In genomic region chr10:93115661-93116383, GRCh38 we compare ENCODE assay signal across 7 cellular contexts. TPM values are rescaled to one million over a fixed set of nuclear protein-coding genes. Genes with fewer than 3 reads are reported as not detected.
A peak's percentile ranks its signal among the peaks of the same experiment; 100 is the strongest.
DNase-seq lines count a peak whose midpoint lies in the region; ATAC-seq, FAIRE-seq and TF ChIP-seq lines count a peak whose summit lies in the region.

No MANE protein-coding gene starts in this region.

- no peaks in the 10 kb centered on the region for H3K36me3 ChIP-seq in Peyer's patch
- H3K36me3 ChIP-seq in trophoblast cell (ENCODE audit: control insufficient read depth in 1 of 2, insufficient read depth in 2 of 2, low read length in 2 of 2) = no peaks in the 10 kb centered on the region

- H3K23ac ChIP-seq in trophoblast cell (ENCODE audit: low read length) = no peak overlapping the region

- H3K79me1 ChIP-seq in trophoblast cell (ENCODE audit: low read length) = peaks cover 9% of the 10 kb centered on the region

- H3K14ac ChIP-seq in trophoblast cell (ENCODE audit: low read length) = no peak overlapping the region

- peak overlapping the region; percentile 42 for H4K8ac ChIP-seq in trophoblast cell (ENCODE audit: low read depth, low read length)

- H3K27ac ChIP-seq in Peyer's patch (no peak overlapping the region), trophoblast cell (ENCODE audit: low read depth, low read length) (no peak overlapping the region)

- no peak overlapping the region for H3K18ac ChIP-seq in trophoblast cell (ENCODE audit: low read length)

- H2AFZ ChIP-seq in trophoblast cell (ENCODE audit: insufficient read depth, low read length, poor library complexity) = no peak overlapping the region

- peak overlapping the region; percentile 36 for H4K91ac ChIP-seq in trophoblast cell (ENCODE audit: low read depth, low read length)

- peak overlapping the region; percentile 74 for H2BK120ac ChIP-seq in trophoblast cell (ENCODE audit: insufficient read depth, low read length, poor library complexity)

- no CpG with 5 or more reads among the region's 4 CpGs for WGBS in trophoblast cell (ENCODE audit: extremely low coverage, insufficient coverage, insufficient read length)

- peak; percentile 65 for ATAC-seq in HG03108 (IDR thresholded peaks at IDR 0.05; ENCODE audit: unreplicated experiment)

- H3K4ac ChIP-seq in trophoblast cell (ENCODE audit: low read depth, low read length) = no peak overlapping the region

- no peak overlapping the region for H3K9ac ChIP-seq in trophoblast cell (ENCODE audit: low read length)

- H3K9me3 ChIP-seq in Peyer's patch (no peaks in the 10 kb centered on the region), trophoblast cell (ENCODE audit: insufficient read depth, low read depth, low read length) (peaks cover 2% of the 10 kb centered on the region)

- H3K4me1 ChIP-seq in Peyer's patch (no peaks in the 10 kb centered on the region), trophoblast cell (ENCODE audit: control insufficient read depth in 1 of 2, insufficient read depth in 2 of 2, low read length in 2 of 2) (peaks cover 0 to 9% of the 10 kb centered on the region in 2 experiments)

- no peak overlapping the region for H4K12ac ChIP-seq in trophoblast cell (ENCODE audit: low read depth, low read length)

- H3K79me2 ChIP-seq in trophoblast cell (ENCODE audit: control insufficient read depth, insufficient read depth, low read length, poor library complexity) = no peaks in the 10 kb centered on the region

- H2AK5ac ChIP-seq in trophoblast cell (ENCODE audit: low read length) = peak overlapping the region; percentile 35

- H2BK12ac ChIP-seq in trophoblast cell (ENCODE audit: low read length) = peak overlapping the region; percentile 37

- H3K4me3 ChIP-seq in Peyer's patch = no peak overlapping the region
- H3K4me3 ChIP-seq in foreskin fibroblast (ENCODE audit: low read depth in 1 of 2, low read length in 2 of 2) = no peak overlapping the region
- H3K4me3 ChIP-seq in trophoblast cell (ENCODE audit: low read depth, low read length) = no peak overlapping the region

- H2BK5ac ChIP-seq in trophoblast cell (ENCODE audit: low read depth, low read length, poor library complexity) = peak overlapping the region; percentile 12

- DNase-seq in GM12892 (ENCODE audit: insufficient read length) = peak; percentile 43
- DNase-seq in Peyer's patch = peak; percentile 66 to 86 (median 70)
- peak; percentile 79 to 83 for DNase-seq in activated T-cell treated with anti-CD3 and anti-CD28 coated beads, Interleukin-2, amount 50 U/mL, for 48 hours
- DNase-seq in foreskin fibroblast = peak; percentile 18 to 69
- peak; percentile 58 to 76 for DNase-seq in trophoblast cell
- DNase-seq in urothelium cell line (ENCODE audit: low spot score) = peak; percentile 35

- FAIRE-seq in GM12892 (lab: Jason Lieb, UNC) (no peak), urothelium cell line (lab: Jason Lieb, UNC) (no peak)

- no peak for TF ChIP-seq POLR2A in GM12892 (IDR thresholded peaks at IDR 0.05; ENCODE audit: low read depth, low read length)
- TF ChIP-seq POLR2A in Peyer's patch (IDR thresholded peaks at IDR 0.05) = no peak

- H3K27me3 ChIP-seq in Peyer's patch (no peaks in the 10 kb centered on the region), trophoblast cell (ENCODE audit: insufficient read depth, low read length) (no peaks in the 10 kb centered on the region)

- no peak overlapping the region for H3K4me2 ChIP-seq in trophoblast cell (ENCODE audit: low read length)

- TF ChIP-seq CTCF in Peyer's patch (IDR thresholded peaks at IDR 0.05) = peak in 4 of 6 experiments; percentile 31 to 60 (median 51)
- TF ChIP-seq CTCF in foreskin fibroblast (IDR thresholded peaks at IDR 0.05; ENCODE audit: low read depth, low read length) = peak; percentile 37

RNA-seq across cellular contexts. Expression of gene CYP26A1, which starts 42.1 kb away (rescaled TPM):
- not detected for polyA plus RNA-seq in GM12892 (2012; ENCODE audit: missing spikeins)
- total RNA-seq in Peyer's patch = not detected
- polyA plus RNA-seq in trophoblast cell (2013) = 13.5 and 17.5 TPM in 2 replicates

RNA-seq across cellular contexts. Expression of gene CYP26C1, which starts 55.2 kb away (rescaled TPM):
- polyA plus RNA-seq in GM12892 (2012; ENCODE audit: missing spikeins) = not detected
- total RNA-seq in Peyer's patch = not detected
- 0.04 and 0.08 TPM in 2 replicates for polyA plus RNA-seq in trophoblast cell (2013)
